In the genomic region with DNA sequence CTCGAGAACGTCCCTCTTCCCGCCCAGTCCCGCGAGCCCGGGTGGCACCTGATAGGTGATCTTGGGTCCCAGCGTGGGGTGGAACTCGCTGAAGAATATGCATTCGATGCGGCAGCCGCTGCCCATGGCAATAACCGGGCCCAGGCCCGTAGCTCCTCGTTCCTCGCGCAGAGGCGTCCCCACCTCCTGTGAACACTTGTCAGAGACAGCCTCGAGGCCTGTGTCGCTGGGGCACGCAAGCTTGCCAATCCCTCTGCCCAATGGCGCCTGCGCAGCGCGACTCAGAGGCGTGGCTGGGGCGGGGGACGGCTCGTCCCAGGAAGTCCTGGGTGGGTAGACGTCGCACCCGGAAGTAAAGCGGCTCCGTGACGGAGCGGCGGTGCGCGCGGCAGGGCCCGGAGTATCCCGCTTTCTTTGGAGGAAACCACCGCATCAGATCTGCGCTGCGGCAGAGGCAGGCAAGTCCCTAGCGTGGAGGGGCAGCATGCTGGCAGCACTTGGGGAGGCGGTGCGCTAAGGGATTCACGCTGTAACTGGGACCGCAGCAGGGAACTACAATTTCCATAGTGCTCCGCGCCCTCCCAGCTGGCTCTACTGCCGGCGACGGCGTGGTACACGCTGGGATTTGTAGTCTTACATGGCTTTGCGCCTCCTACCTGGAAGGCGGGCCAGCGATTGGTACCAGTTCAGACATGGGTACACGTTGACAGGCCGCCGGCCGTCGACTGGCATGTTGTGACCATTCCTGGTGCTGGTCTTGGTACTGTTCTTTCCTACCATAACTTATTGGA, we compare ENCODE assay signal across 8 cellular contexts. TPM values are rescaled to one million over a fixed set of nuclear protein-coding genes. Genes with fewer than 3 reads are reported as not detected.
DNase-seq lines count a peak whose midpoint lies in the region; ATAC-seq, FAIRE-seq and TF ChIP-seq lines count a peak whose summit lies in the region.

A gene with protein sequence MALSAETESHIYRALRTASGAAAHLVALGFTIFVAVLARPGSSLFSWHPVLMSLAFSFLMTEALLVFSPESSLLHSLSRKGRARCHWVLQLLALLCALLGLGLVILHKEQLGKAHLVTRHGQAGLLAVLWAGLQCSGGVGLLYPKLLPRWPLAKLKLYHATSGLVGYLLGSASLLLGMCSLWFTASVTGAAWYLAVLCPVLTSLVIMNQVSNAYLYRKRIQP (plus strand): TSS at position 336 of the 791 bp plus-strand sequence. CDS start 572 bp downstream, outside the sequence.
A gene (minus strand): TSS at position 249 of the 791 bp plus-strand sequence. CDS start 123 bp downstream, at position 126.

- H3K36me3 ChIP-seq in bronchial epithelial cell (ENCODE audit: control insufficient read depth, insufficient read depth, low read length) (peaks cover 32% of the 10 kb centered on the region), small intestine (ENCODE audit: control insufficient read depth in 2 of 2, insufficient read depth in 2 of 2, low read length in 2 of 2) (peaks cover 9 to 12% of the 10 kb centered on the region in 2 donors)

- WGBS in small intestine, 3 donors: 0% methylated on average over 61 to 64 of the region's 64 CpGs

- peaks cover 10% of the 10 kb centered on the region for H3K27me3 Mint-ChIP-seq in WTC11 (ENCODE audit: low read depth)

- DNase-seq in AG08395 (ENCODE audit: low spot score): peak; percentile 97
- DNase-seq in NCI-H226: peak; percentile 74
- peak; percentile 90 for DNase-seq in WTC11 (ENCODE audit: low spot score)
- DNase-seq in bronchial epithelial cell (ENCODE audit: low read depth): peak; percentile 88
- DNase-seq in iPS-NIHi11 (ENCODE audit: low spot score): peak; percentile 94
- DNase-seq in small intestine: peak; percentile 97

- CTCF ChIA-PET in WTC11 (lab: Charles Lee): interaction anchor here (0.7 to 4.2 kb wide), 18 partner anchors 10 to 261 kb away, joined by 3 to 18 read pairs (median 4); a partner anchor contains a TSS

- H3K27ac ChIP-seq in small intestine (ENCODE audit: low read depth in 1 of 2, low read length in 1 of 2): peak within 1 kb of the TSS; percentile 79 to 97

- FAIRE-seq in bronchial epithelial cell (lab: Jason Lieb, UNC) (peak; percentile 96), small intestine (lab: Jason Lieb, UNC) (no peak)

- no peak for TF ChIP-seq CTCF in WTC11 (IDR thresholded peaks at IDR 0.05)
- no peak for TF ChIP-seq CTCF in bronchial epithelial cell (IDR thresholded peaks at IDR 0.05; ENCODE audit: insufficient read depth, low read length, severe bottlenecking)

- peaks cover 18% of the 10 kb centered on the region for H3K36me3 Mint-ChIP-seq in WTC11

- H3K27me3 ChIP-seq in bronchial epithelial cell (ENCODE audit: control insufficient read depth, insufficient read depth, low read length) (no peaks in the 10 kb centered on the region), small intestine (ENCODE audit: control insufficient read depth in 2 of 2, insufficient read depth in 2 of 2, low read length in 2 of 2) (no peaks in the 10 kb centered on the region)

- peaks cover 18% of the 10 kb centered on the region for H3K4me1 Mint-ChIP-seq in WTC11

- H3K4me3 Mint-ChIP-seq in WTC11: peak within 1 kb of the TSS; percentile 95

- peaks cover 5 to 10% of the 10 kb centered on the region in 2 donors for H3K4me1 ChIP-seq in small intestine (ENCODE audit: control insufficient read depth in 2 of 2, insufficient read depth in 1 of 2, low read depth in 1 of 2, low read length in 1 of 2)

- peak; percentile 84 for ATAC-seq in GM18909 (IDR thresholded peaks at IDR 0.05; ENCODE audit: poor library complexity, unreplicated experiment)
- ATAC-seq in HG03159 (IDR thresholded peaks at IDR 0.05; ENCODE audit: unreplicated experiment): peak; percentile 86
- peak; percentile 87 for ATAC-seq in WTC11

- no peaks in the 10 kb centered on the region for H3K9me3 ChIP-seq in small intestine (ENCODE audit: control insufficient read depth, low read depth)

- POLR2A ChIA-PET in WTC11 (lab: Charles Lee): interaction anchor here (1.2 to 1.5 kb wide), 3 partner anchors 14 to 218 kb away, joined by 3 to 9 read pairs (median 3); a partner anchor contains a TSS

- no peaks in the 10 kb centered on the region for H3K9me3 Mint-ChIP-seq in WTC11

- peak within 1 kb of the TSS; percentile 93 for H3K27ac Mint-ChIP-seq in WTC11

- H3K4me3 ChIP-seq in bronchial epithelial cell (ENCODE audit: low read depth, low read length) (peak within 1 kb of the TSS; percentile 67), small intestine (ENCODE audit: low read depth in 1 of 2, low read length in 2 of 2) (peak within 1 kb of the TSS; percentile 34 to 55)

TF ChIP-seq in WTC11, 78 proteins besides CTCF, POLR2A, EP300 and RAD21 (continues in another document):
- no peak for TF ChIP-seq PRRX2 (CRISPR knock-in tag; IDR thresholded peaks at IDR 0.05)
- TF ChIP-seq, protein P1, sequence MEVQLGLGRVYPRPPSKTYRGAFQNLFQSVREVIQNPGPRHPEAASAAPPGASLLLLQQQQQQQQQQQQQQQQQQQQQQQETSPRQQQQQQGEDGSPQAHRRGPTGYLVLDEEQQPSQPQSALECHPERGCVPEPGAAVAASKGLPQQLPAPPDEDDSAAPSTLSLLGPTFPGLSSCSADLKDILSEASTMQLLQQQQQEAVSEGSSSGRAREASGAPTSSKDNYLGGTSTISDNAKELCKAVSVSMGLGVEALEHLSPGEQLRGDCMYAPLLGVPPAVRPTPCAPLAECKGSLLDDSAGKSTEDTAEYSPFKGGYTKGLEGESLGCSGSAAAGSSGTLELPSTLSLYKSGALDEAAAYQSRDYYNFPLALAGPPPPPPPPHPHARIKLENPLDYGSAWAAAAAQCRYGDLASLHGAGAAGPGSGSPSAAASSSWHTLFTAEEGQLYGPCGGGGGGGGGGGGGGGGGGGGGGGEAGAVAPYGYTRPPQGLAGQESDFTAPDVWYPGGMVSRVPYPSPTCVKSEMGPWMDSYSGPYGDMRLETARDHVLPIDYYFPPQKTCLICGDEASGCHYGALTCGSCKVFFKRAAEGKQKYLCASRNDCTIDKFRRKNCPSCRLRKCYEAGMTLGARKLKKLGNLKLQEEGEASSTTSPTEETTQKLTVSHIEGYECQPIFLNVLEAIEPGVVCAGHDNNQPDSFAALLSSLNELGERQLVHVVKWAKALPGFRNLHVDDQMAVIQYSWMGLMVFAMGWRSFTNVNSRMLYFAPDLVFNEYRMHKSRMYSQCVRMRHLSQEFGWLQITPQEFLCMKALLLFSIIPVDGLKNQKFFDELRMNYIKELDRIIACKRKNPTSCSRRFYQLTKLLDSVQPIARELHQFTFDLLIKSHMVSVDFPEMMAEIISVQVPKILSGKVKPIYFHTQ (CRISPR knock-in tag; IDR thresholded peaks at IDR 0.05): no peak
- TF ChIP-seq, protein P2, sequence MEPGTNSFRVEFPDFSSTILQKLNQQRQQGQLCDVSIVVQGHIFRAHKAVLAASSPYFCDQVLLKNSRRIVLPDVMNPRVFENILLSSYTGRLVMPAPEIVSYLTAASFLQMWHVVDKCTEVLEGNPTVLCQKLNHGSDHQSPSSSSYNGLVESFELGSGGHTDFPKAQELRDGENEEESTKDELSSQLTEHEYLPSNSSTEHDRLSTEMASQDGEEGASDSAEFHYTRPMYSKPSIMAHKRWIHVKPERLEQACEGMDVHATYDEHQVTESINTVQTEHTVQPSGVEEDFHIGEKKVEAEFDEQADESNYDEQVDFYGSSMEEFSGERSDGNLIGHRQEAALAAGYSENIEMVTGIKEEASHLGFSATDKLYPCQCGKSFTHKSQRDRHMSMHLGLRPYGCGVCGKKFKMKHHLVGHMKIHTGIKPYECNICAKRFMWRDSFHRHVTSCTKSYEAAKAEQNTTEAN (CRISPR knock-in tag; IDR thresholded peaks at IDR 0.05): no peak
- TF ChIP-seq, protein P3, sequence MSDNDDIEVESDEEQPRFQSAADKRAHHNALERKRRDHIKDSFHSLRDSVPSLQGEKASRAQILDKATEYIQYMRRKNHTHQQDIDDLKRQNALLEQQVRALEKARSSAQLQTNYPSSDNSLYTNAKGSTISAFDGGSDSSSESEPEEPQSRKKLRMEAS (CRISPR knock-in tag; IDR thresholded peaks at IDR 0.05): peak; percentile 98
- TF ChIP-seq, protein P4, sequence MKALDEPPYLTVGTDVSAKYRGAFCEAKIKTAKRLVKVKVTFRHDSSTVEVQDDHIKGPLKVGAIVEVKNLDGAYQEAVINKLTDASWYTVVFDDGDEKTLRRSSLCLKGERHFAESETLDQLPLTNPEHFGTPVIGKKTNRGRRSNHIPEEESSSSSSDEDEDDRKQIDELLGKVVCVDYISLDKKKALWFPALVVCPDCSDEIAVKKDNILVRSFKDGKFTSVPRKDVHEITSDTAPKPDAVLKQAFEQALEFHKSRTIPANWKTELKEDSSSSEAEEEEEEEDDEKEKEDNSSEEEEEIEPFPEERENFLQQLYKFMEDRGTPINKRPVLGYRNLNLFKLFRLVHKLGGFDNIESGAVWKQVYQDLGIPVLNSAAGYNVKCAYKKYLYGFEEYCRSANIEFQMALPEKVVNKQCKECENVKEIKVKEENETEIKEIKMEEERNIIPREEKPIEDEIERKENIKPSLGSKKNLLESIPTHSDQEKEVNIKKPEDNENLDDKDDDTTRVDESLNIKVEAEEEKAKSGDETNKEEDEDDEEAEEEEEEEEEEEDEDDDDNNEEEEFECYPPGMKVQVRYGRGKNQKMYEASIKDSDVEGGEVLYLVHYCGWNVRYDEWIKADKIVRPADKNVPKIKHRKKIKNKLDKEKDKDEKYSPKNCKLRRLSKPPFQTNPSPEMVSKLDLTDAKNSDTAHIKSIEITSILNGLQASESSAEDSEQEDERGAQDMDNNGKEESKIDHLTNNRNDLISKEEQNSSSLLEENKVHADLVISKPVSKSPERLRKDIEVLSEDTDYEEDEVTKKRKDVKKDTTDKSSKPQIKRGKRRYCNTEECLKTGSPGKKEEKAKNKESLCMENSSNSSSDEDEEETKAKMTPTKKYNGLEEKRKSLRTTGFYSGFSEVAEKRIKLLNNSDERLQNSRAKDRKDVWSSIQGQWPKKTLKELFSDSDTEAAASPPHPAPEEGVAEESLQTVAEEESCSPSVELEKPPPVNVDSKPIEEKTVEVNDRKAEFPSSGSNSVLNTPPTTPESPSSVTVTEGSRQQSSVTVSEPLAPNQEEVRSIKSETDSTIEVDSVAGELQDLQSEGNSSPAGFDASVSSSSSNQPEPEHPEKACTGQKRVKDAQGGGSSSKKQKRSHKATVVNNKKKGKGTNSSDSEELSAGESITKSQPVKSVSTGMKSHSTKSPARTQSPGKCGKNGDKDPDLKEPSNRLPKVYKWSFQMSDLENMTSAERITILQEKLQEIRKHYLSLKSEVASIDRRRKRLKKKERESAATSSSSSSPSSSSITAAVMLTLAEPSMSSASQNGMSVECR (CRISPR knock-in tag; IDR thresholded peaks at IDR 0.05; ENCODE audit: borderline replicate concordance): peak; percentile 93; the same call in 1 of the 2 replicates

RNA-seq across cellular contexts. Expression of the first gene that starts in this region (rescaled TPM):
- total RNA-seq in WTC11 (2021) (9.8 to 12.0 TPM (median 11.3 TPM) in 3 replicates), bronchial epithelial cell (18.9 and 22.1 TPM in 2 replicates)
- polyA plus RNA-seq in small intestine: 10 to 100 TPM; 30.5 to 39.1 (median 31.3) TPM

RNA-seq across cellular contexts. Expression of the second gene that starts in this region (rescaled TPM):
- 20.6 to 26.6 TPM (median 23.9 TPM) in 3 replicates for total RNA-seq in WTC11 (2021)
- total RNA-seq in bronchial epithelial cell: 11.0 and 17.1 TPM in 2 replicates
- polyA plus RNA-seq in small intestine: 10 to 100 TPM; 16.2 to 31.8 (median 21.3) TPM

Comparison
In these comparisons a context has a peak if more than half of its experiments do, and no peak if none do; other contexts are left out.
1. Peak in every context shown above with its lines: DNase-seq, ATAC-seq, H3K4me3 ChIP-seq and H3K27ac ChIP-seq.